In the genomic region with DNA sequence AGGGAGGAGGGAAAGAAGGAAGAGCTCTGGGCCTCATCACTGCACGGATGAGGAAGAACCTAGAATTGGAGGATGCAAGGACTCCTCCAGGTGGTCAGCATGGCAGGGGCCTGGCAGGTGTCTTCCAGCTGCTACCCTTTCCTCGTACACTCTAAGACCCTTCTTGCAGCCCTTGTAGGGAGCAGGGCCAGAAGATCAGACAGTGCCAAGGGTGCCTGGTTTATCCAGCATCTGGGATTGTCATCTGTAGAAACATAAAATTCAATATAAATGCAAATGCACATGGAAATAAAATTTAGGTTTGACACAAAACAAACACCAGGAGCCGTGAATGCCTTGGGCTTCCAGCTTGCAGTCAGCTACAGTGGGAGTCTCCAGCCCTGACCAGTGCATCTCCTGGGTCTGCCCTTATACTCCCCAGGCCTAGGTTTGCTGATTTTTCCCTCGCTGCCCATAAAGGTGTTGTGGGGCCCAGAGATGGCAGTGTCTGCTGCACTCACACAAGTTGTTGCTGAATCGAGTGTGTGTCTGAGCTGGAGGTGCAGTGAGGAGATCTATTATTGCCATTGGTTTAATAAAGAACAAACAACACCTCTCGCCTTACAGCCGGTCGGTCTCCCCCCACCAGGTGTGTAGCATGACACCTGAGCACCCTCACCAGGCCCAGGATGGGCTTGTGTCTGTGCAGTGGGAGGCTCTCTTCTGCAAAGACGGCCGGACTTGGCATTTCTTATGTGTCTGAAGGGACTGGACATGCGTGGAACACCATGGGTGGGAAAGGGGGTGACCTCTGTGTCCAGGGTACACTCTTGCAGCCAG, we compare ENCODE assay signal across 24 cellular contexts.
A peak's percentile ranks its signal among the peaks of the same experiment; 100 is the strongest.
DNase-seq lines count a peak whose midpoint lies in the region; ATAC-seq, FAIRE-seq and TF ChIP-seq lines count a peak whose summit lies in the region.
"Had no signal": no experiment of that assay in that cellular context is flagged by ENCODE, and none has a peak within 500 bp of the region (broad histone marks: within the 10 kb centered on the region; RNA-seq: fewer than 3 reads in every experiment).

No MANE protein-coding gene starts in this region.

- 0 out of 2 replicates have a peak overlapping the region, but pooled peaks have one; percentile 5 for H3K9ac ChIP-seq in BLaER1
- peak overlapping the region in 1 of 11 experiments; percentile 18; a peak in 2 of 22 replicates for H3K9ac ChIP-seq in BLaER1 treated with 17β-estradiol and CSF1 and Interleukin-3, amounts not matched to agents 10 nM and 100 nM

- peak overlapping the region; percentile 35; the same call in 1 of the 2 replicates for H3K4me3 ChIP-seq in BLaER1
- H3K4me3 ChIP-seq in BLaER1 treated with 17β-estradiol and CSF1 and Interleukin-3, amounts not matched to agents 10 nM and 100 nM = no peak overlapping the region
- no peak overlapping the region for H3K4me3 ChIP-seq in pancreas
- H3K4me3 ChIP-seq in lower leg skin (ENCODE audit: low read depth, poor library complexity, severe bottlenecking) = no peak overlapping the region
- H3K4me3 ChIP-seq: cardiac muscle cell, gastroesophageal sphincter, psoas muscle, sigmoid colon had no signal

- no peak for ATAC-seq in pancreas
- ATAC-seq: activated T-cell treated with anti-CD3 and anti-CD28 coated beads, Interleukin-2, amount 50 U/mL, for 4 hours; gastroesophageal sphincter; HepG2; psoas muscle; stimulated activated memory B cell treated with anti-CD40 and anti-IgM and Interleukin-4, amounts not matched to agents 10 μg/mL and 1 μg/mL and 100 μg/mL, for 72 hours had no signal

- peaks cover 100% of the 10 kb centered on the region for H4K20me1 ChIP-seq in BLaER1
- peaks cover 5 to 94% (median 77%) of the 10 kb centered on the region in 11 experiments; a peak in 20 of 22 replicates for H4K20me1 ChIP-seq in BLaER1 treated with 17β-estradiol and CSF1 and Interleukin-3, amounts not matched to agents 10 nM and 100 nM

- intact Hi-C loops in pancreas (cut with DNase I) (no loop called here), lower leg skin (cut with DNase I; ENCODE audit: low total_unique reads) (no loop called here)

- peak; percentile 43 for DNase-seq in NCI-H526 treated with DMSO at 0.1 percent for 48 hours (lab: John Stamatoyannopoulos, UW)
- DNase-seq in AG08395 (ENCODE audit: low spot score) = no peak
- DNase-seq in pancreas = no peak
- DNase-seq in lower leg skin (ENCODE audit: low spot score in 2 of 2) = no peak
- DNase-seq: activated naive CD4-positive, alpha-beta T cell; activated T-cell treated with anti-CD3 and anti-CD28 coated beads, Interleukin-2, amount 50 U/mL, for 4 hours; CD4-positive, CD25-positive, alpha-beta regulatory T cell; mesenchymal stem cell; NCI-H1694; NCI-H226; NCI-H82; OCI-M1; psoas muscle; sigmoid colon; stimulated activated CD4-positive, alpha-beta T cell treated with anti-CD3 and anti-CD28 coated beads, Interleukin-4, amount 100 ng/mL, for 24 hours had no signal

- TF ChIP-seq CTCF in pancreas (IDR thresholded peaks at IDR 0.05) = no peak
- TF ChIP-seq CTCF in lower leg skin (IDR thresholded peaks at IDR 0.05) = no peak

- H3K36me3 ChIP-seq in BLaER1 = peaks cover 82% of the 10 kb centered on the region
- peaks cover 12 to 77% (median 40%) of the 10 kb centered on the region in 11 experiments for H3K36me3 ChIP-seq in BLaER1 treated with 17β-estradiol and CSF1 and Interleukin-3, amounts not matched to agents 10 nM and 100 nM
- H3K36me3 ChIP-seq in pancreas = peaks cover 0 to 10% (median 0%) of the 10 kb centered on the region in 3 donors

- WGBS in pancreas, 2 donors = 83 to 87% methylated on average over 11 of the region's 11 CpGs
- 91 to 93% methylated on average over 11 of the region's 11 CpGs for WGBS in lower leg skin, 2 donors

- peaks cover 98% of the 10 kb centered on the region for H3K4me1 ChIP-seq in BLaER1
- H3K4me1 ChIP-seq in BLaER1 treated with 17β-estradiol and CSF1 and Interleukin-3, amounts not matched to agents 10 nM and 100 nM = peaks cover 20 to 100% (median 83%) of the 10 kb centered on the region in 10 experiments
- no peaks in the 10 kb centered on the region for H3K4me1 ChIP-seq in pancreas
- H3K4me1 ChIP-seq: psoas muscle had no signal

- H3K4me2 ChIP-seq in BLaER1 = peak overlapping the region; percentile 85
- peak overlapping the region in 10 of 11 experiments; percentile 8 to 94 (median 77); a peak in 19 of 22 replicates for H3K4me2 ChIP-seq in BLaER1 treated with 17β-estradiol and CSF1 and Interleukin-3, amounts not matched to agents 10 nM and 100 nM

- H3K9me3 ChIP-seq in BLaER1 = no peaks in the 10 kb centered on the region
- no peaks in the 10 kb centered on the region for H3K9me3 ChIP-seq in BLaER1 treated with 17β-estradiol and CSF1 and Interleukin-3, amounts not matched to agents 10 nM and 100 nM (replicated peaks in 1 of 11)
- H3K9me3 ChIP-seq in pancreas = no peaks in the 10 kb centered on the region
- H3K9me3 ChIP-seq: gastroesophageal sphincter, psoas muscle, sigmoid colon had no signal

- no peak for TF ChIP-seq POLR2A in lower leg skin (IDR thresholded peaks at IDR 0.05)

- H3K27ac ChIP-seq in BLaER1 = peak overlapping the region; percentile 85; the same call in 1 of the 2 replicates
- no peak overlapping the region for H3K27ac ChIP-seq in BLaER1 treated with 17β-estradiol and CSF1 and Interleukin-3, amounts not matched to agents 10 nM and 100 nM
- peak overlapping the region; percentile 31 for H3K27ac ChIP-seq in cingulate gyrus (ENCODE audit: low read depth, low read length)
- H3K27ac ChIP-seq in pancreas = no peak overlapping the region
- H3K27ac ChIP-seq: cardiac muscle cell, gastroesophageal sphincter, psoas muscle, sigmoid colon had no signal

- H3K27me3 ChIP-seq in BLaER1 (no peaks in the 10 kb centered on the region), pancreas (no peaks in the 10 kb centered on the region)
- H3K27me3 ChIP-seq in BLaER1 treated with 17β-estradiol and CSF1 and Interleukin-3, amounts not matched to agents 10 nM and 100 nM = peaks cover 0 to 23% (median 0%) of the 10 kb centered on the region in 11 experiments; a peak in 3 of 22 replicates
- H3K27me3 ChIP-seq: cardiac muscle cell, gastroesophageal sphincter, sigmoid colon had no signal

- no peak for FAIRE-seq in pancreas (lab: Jason Lieb, UNC)
- FAIRE-seq: endometrium, G401.6, HepG2 had no signal

Comparison
In these comparisons a context has a peak if more than half of its experiments do, and no peak if none do; other contexts are left out.
1. H3K27ac ChIP-seq: peak in BLaER1 (single experiment) and cingulate gyrus (single experiment); none in BLaER1 treated with 17β-estradiol and CSF1 and Interleukin-3, amounts not matched to agents 10 nM and 100 nM (0 of 11) and pancreas (0 of 4).